1 cellular context compared by ENCODE assay signal in the genomic region with DNA sequence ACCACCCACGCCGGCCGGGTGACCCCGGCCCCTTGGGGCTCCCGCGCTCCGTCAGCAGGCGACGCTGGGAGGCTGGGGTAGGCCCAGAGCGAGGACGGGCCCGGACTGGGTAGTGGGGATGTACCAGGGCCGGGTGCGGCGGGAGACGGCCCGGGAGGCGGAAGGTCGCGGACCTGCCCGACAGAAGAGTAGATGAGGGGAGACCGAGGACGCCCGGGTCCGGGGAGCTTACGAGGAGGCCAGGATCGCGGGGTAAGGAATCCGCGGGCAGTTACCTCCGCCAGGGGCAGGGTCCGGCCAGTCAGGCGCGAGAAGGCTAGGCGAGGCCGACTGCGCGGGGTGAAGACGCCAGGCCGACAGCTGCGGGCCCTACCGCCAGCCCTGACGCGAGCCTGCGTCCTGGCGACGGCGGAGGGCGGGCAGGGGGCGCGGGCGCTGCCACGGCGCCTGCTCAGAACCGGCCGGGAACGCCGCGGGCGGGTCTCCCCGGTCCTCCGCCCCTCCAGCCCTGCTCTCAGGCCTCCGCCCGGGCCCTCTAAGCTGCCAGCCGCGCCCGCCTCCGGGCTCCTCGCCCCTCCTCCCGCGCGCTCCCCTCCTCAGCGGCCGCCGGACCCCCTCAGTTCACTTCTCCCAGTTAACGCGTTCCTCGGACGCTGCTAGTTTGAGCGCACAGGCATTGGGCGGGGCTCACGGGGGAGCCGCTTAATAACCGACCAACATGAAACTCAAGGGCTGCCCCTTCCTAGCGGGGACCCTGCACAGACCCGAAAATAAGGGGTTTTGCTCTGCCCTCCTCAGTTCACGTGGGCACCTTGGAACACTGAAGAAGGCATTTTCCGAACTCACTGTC.
A peak's percentile ranks its signal among the peaks of the same experiment; 100 is the strongest.
TF ChIP-seq lines count a peak whose summit lies in the region.

TSS of gene CPLANE1 (minus strand) at position 407 of the 850 bp plus-strand sequence. CDS start 1,678 bp downstream, outside the sequence.

TF ChIP-seq in HepG2, 621 proteins besides CTCF, POLR2A, EP300 and RAD21 (continued from another document and continues in another):
- TF ChIP-seq, protein P1, sequence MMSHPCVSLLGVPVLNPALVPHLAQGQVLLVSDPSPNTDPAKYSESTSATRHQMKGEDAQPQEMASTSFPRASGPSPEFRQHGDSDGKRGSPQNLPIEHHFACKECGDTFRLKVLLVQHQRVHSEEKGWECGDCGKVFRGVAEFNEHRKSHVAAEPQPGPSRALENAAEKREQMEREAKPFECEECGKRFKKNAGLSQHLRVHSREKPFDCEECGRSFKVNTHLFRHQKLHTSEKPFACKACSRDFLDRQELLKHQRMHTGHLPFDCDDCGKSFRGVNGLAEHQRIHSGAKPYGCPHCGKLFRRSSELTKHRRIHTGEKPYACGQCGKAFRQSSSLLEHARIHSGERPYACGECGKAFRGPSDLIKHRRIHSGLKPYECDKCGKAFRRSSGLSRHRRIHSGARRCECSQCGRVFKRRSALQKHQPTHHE (CRISPR knock-in tag; IDR thresholded peaks at IDR 0.05; ENCODE audit: borderline replicate concordance) = no peak
- TF ChIP-seq ZNF367 (CRISPR knock-in tag; IDR thresholded peaks at IDR 0.05; ENCODE audit: borderline replicate concordance) (no peak), ZNF605 (CRISPR knock-in tag; IDR thresholded peaks at IDR 0.05) (0 out of 2 replicates have a peak, but pooled peaks have one; percentile 4), ATF1 (CRISPR knock-in tag; IDR thresholded peaks at IDR 0.05) (no peak), ZNF83 (CRISPR knock-in tag; IDR thresholded peaks at IDR 0.05; ENCODE audit: borderline replicate concordance) (no peak), TMF1 (CRISPR knock-in tag; IDR thresholded peaks at IDR 0.05; ENCODE audit: low read depth) (peak; percentile 71), NCOA5 (CRISPR knock-in tag; IDR thresholded peaks at IDR 0.05) (no peak), ZNF530 (CRISPR knock-in tag; IDR thresholded peaks at IDR 0.05; ENCODE audit: low read depth) (no peak), JUND (CRISPR knock-in tag; IDR thresholded peaks at IDR 0.05) (no peak), YEATS2 (CRISPR knock-in tag; IDR thresholded peaks at IDR 0.05; ENCODE audit: borderline replicate concordance) (peak; percentile 48), MATR3 (CRISPR knock-in tag; IDR thresholded peaks at IDR 0.05) (no peak), SRSF4 (IDR thresholded peaks at IDR 0.05; ENCODE audit: low read depth, low read length, poor library complexity, severe bottlenecking) (no peak), PHF5A (CRISPR knock-in tag; IDR thresholded peaks at IDR 0.05; ENCODE audit: low read depth, unreplicated experiment) (no peak), TBP (CRISPR knock-in tag; IDR thresholded peaks at IDR 0.05) (no peak), ZNF550 (CRISPR knock-in tag; IDR thresholded peaks at IDR 0.05; ENCODE audit: borderline replicate concordance) (no peak), ZNF121 (CRISPR knock-in tag; IDR thresholded peaks at IDR 0.05) (0 out of 2 replicates have a peak, but pooled peaks have one; percentile 24), NFIB (CRISPR knock-in tag; IDR thresholded peaks at IDR 0.05; ENCODE audit: borderline replicate concordance) (no peak), ZNF570 (CRISPR knock-in tag; IDR thresholded peaks at IDR 0.05; ENCODE audit: borderline replicate concordance) (no peak), TCF7 (IDR thresholded peaks at IDR 0.05; ENCODE audit: low read depth) (no peak), SP2 (CRISPR knock-in tag; IDR thresholded peaks at IDR 0.05) (no peak), MNT (IDR thresholded peaks at IDR 0.05) (no peak), ZNF879 (CRISPR knock-in tag; IDR thresholded peaks at IDR 0.05) (peak; percentile 68; the same call in 1 of the 2 replicates), ZFP37 (CRISPR knock-in tag; IDR thresholded peaks at IDR 0.05; ENCODE audit: borderline replicate concordance) (no peak), STAG1 (CRISPR knock-in tag; IDR thresholded peaks at IDR 0.05) (peak; percentile 15; the same call in 1 of the 2 replicates), FOXK2 (IDR thresholded peaks at IDR 0.05) (no peak), NR2C2 (CRISPR knock-in tag; IDR thresholded peaks at IDR 0.05; ENCODE audit: borderline replicate concordance) (peak; percentile 62; the same call in 1 of the 2 replicates), CENPT (CRISPR knock-in tag; IDR thresholded peaks at IDR 0.05; ENCODE audit: low read depth) (no peak; the same call in 1 of the 2 replicates), FOXJ3 (CRISPR knock-in tag; IDR thresholded peaks at IDR 0.05; ENCODE audit: borderline replicate concordance) (no peak), ZBTB25 (CRISPR knock-in tag; IDR thresholded peaks at IDR 0.05) (no peak; the same call in 1 of the 2 replicates), PAF1 (CRISPR knock-in tag; IDR thresholded peaks at IDR 0.05) (no peak), MED13 (CRISPR knock-in tag; IDR thresholded peaks at IDR 0.05) (no peak), ZNF430 (CRISPR knock-in tag; IDR thresholded peaks at IDR 0.05) (0 out of 2 replicates have a peak, but pooled peaks have one; percentile 85), ARHGAP35 (CRISPR knock-in tag; IDR thresholded peaks at IDR 0.05; ENCODE audit: borderline replicate concordance) (no peak), BHLHE40 (IDR thresholded peaks at IDR 0.05; ENCODE audit: low read length) (no peak), ZNF629 (CRISPR knock-in tag; conservative IDR thresholded peaks at IDR 0.05) (no peak), DMTF1 (CRISPR knock-in tag; IDR thresholded peaks at IDR 0.05) (no peak)
- TF ChIP-seq, protein P2, sequence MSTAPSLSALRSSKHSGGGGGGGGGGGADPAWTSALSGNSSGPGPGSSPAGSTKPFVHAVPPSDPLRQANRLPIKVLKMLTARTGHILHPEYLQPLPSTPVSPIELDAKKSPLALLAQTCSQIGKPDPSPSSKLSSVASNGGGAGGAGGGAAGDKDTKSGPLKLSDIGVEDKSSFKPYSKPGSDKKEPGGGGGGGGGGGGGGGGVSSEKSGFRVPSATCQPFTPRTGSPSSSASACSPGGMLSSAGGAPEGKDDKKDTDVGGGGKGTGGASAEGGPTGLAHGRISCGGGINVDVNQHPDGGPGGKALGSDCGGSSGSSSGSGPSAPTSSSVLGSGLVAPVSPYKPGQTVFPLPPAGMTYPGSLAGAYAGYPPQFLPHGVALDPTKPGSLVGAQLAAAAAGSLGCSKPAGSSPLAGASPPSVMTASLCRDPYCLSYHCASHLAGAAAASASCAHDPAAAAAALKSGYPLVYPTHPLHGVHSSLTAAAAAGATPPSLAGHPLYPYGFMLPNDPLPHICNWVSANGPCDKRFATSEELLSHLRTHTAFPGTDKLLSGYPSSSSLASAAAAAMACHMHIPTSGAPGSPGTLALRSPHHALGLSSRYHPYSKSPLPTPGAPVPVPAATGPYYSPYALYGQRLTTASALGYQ (CRISPR knock-in tag; IDR thresholded peaks at IDR 0.05) = peak; percentile 55
- TF ChIP-seq, protein P3, sequence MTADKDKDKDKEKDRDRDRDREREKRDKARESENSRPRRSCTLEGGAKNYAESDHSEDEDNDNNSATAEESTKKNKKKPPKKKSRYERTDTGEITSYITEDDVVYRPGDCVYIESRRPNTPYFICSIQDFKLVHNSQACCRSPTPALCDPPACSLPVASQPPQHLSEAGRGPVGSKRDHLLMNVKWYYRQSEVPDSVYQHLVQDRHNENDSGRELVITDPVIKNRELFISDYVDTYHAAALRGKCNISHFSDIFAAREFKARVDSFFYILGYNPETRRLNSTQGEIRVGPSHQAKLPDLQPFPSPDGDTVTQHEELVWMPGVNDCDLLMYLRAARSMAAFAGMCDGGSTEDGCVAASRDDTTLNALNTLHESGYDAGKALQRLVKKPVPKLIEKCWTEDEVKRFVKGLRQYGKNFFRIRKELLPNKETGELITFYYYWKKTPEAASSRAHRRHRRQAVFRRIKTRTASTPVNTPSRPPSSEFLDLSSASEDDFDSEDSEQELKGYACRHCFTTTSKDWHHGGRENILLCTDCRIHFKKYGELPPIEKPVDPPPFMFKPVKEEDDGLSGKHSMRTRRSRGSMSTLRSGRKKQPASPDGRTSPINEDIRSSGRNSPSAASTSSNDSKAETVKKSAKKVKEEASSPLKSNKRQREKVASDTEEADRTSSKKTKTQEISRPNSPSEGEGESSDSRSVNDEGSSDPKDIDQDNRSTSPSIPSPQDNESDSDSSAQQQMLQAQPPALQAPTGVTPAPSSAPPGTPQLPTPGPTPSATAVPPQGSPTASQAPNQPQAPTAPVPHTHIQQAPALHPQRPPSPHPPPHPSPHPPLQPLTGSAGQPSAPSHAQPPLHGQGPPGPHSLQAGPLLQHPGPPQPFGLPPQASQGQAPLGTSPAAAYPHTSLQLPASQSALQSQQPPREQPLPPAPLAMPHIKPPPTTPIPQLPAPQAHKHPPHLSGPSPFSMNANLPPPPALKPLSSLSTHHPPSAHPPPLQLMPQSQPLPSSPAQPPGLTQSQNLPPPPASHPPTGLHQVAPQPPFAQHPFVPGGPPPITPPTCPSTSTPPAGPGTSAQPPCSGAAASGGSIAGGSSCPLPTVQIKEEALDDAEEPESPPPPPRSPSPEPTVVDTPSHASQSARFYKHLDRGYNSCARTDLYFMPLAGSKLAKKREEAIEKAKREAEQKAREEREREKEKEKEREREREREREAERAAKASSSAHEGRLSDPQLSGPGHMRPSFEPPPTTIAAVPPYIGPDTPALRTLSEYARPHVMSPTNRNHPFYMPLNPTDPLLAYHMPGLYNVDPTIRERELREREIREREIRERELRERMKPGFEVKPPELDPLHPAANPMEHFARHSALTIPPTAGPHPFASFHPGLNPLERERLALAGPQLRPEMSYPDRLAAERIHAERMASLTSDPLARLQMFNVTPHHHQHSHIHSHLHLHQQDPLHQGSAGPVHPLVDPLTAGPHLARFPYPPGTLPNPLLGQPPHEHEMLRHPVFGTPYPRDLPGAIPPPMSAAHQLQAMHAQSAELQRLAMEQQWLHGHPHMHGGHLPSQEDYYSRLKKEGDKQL (CRISPR knock-in tag; IDR thresholded peaks at IDR 0.05; ENCODE audit: low read depth) = no peak
- TF ChIP-seq, protein P4, sequence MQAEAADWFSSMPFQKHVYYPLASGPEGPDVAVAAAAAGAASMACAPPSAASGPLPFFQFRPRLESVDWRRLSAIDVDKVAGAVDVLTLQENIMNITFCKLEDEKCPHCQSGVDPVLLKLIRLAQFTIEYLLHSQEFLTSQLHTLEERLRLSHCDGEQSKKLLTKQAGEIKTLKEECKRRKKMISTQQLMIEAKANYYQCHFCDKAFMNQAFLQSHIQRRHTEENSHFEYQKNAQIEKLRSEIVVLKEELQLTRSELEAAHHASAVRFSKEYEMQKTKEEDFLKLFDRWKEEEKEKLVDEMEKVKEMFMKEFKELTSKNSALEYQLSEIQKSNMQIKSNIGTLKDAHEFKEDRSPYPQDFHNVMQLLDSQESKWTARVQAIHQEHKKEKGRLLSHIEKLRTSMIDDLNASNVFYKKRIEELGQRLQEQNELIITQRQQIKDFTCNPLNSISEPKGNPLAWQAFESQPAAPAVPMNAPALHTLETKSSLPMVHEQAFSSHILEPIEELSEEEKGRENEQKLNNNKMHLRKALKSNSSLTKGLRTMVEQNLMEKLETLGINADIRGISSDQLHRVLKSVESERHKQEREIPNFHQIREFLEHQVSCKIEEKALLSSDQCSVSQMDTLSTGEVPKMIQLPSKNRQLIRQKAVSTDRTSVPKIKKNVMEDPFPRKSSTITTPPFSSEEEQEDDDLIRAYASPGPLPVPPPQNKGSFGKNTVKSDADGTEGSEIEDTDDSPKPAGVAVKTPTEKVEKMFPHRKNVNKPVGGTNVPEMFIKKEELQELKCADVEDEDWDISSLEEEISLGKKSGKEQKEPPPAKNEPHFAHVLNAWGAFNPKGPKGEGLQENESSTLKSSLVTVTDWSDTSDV (CRISPR knock-in tag; IDR thresholded peaks at IDR 0.05) = no peak
